2 cellular contexts compared by ENCODE assay signal in genomic region chr13:75434126-75434525, GRCh38.
A peak's percentile ranks its signal among the peaks of the same experiment; 100 is the strongest.
TF ChIP-seq lines count a peak whose summit lies in the region.

No MANE protein-coding gene starts in this region.

TF ChIP-seq in HEK293, 187 proteins besides CTCF, POLR2A, EP300 and RAD21:
- TF ChIP-seq ZNF146 (tag by site-specific recombination; IDR thresholded peaks at IDR 0.05) (peak; percentile 85), ZNF580 (tag by site-specific recombination; IDR thresholded peaks at IDR 0.05) (peak; percentile 69; the same call in 1 of the 2 replicates)

TF ChIP-seq in K562, 482 proteins besides CTCF, POLR2A, EP300 and RAD21:
- TF ChIP-seq ZNF146 (CRISPR knock-in tag; IDR thresholded peaks at IDR 0.05; ENCODE audit: unreplicated experiment) (peak; percentile 58), RBM25 (IDR thresholded peaks at IDR 0.05; ENCODE audit: low read depth, low read length, severe bottlenecking) (peak; percentile 20)
